Comparison of ENCODE assay signal across 1 cellular context in the genomic region with DNA sequence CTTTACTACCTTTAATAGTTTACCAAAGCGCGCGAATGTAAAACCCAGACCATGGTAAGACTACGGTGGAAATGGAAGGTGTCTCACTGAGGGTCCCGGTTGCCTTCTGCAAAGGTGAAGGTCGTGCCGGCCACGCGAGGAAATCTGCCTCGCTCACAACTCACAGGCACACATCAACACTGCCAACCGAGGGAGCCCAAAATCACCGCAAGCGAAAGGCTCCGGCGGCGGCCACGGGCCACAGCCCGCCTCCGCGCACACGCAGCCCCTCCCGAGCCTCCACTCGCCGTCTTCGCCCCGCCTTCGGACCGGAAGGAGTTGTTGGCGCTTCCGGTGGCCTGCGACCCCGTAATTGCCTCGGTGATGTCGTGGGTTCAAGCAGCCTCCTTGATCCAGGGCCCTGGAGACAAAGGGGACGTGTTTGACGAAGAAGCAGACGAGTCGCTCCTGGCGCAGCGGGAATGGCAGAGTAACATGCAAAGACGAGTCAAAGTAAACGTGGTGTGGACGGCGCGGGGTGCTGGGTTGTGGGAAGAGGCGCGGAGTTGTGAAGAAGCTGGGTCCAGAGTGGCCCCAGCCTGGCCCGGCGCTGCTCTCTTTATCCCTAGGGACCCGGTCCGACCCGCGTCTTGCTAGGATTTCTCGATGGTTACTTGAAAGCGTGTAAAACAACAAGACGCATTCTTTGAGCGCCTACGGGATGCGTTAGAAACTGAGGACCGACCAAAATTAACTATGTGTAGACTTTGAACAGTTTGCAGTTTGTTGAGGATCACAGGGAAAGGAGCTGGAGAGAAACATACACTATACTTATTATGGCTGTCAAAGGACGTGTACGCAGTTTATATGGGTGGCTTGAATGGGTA.
TF ChIP-seq lines count a peak whose summit lies in the region.

A gene with protein sequence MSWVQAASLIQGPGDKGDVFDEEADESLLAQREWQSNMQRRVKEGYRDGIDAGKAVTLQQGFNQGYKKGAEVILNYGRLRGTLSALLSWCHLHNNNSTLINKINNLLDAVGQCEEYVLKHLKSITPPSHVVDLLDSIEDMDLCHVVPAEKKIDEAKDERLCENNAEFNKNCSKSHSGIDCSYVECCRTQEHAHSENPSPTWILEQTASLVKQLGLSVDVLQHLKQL (plus strand): TSS at position 349 of the 866 bp plus-strand sequence. CDS start 15 bp downstream, at position 364.

TF ChIP-seq in K562, 482 proteins besides CTCF, POLR2A, EP300 and RAD21 (continued from another document and continues in another):
- TF ChIP-seq, protein P1, sequence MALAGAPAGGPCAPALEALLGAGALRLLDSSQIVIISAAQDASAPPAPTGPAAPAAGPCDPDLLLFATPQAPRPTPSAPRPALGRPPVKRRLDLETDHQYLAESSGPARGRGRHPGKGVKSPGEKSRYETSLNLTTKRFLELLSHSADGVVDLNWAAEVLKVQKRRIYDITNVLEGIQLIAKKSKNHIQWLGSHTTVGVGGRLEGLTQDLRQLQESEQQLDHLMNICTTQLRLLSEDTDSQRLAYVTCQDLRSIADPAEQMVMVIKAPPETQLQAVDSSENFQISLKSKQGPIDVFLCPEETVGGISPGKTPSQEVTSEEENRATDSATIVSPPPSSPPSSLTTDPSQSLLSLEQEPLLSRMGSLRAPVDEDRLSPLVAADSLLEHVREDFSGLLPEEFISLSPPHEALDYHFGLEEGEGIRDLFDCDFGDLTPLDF (CRISPR knock-in tag; IDR thresholded peaks at IDR 0.05) = 0 out of 2 replicates have a peak, but pooled peaks have one; percentile 77
- TF ChIP-seq, protein P2, sequence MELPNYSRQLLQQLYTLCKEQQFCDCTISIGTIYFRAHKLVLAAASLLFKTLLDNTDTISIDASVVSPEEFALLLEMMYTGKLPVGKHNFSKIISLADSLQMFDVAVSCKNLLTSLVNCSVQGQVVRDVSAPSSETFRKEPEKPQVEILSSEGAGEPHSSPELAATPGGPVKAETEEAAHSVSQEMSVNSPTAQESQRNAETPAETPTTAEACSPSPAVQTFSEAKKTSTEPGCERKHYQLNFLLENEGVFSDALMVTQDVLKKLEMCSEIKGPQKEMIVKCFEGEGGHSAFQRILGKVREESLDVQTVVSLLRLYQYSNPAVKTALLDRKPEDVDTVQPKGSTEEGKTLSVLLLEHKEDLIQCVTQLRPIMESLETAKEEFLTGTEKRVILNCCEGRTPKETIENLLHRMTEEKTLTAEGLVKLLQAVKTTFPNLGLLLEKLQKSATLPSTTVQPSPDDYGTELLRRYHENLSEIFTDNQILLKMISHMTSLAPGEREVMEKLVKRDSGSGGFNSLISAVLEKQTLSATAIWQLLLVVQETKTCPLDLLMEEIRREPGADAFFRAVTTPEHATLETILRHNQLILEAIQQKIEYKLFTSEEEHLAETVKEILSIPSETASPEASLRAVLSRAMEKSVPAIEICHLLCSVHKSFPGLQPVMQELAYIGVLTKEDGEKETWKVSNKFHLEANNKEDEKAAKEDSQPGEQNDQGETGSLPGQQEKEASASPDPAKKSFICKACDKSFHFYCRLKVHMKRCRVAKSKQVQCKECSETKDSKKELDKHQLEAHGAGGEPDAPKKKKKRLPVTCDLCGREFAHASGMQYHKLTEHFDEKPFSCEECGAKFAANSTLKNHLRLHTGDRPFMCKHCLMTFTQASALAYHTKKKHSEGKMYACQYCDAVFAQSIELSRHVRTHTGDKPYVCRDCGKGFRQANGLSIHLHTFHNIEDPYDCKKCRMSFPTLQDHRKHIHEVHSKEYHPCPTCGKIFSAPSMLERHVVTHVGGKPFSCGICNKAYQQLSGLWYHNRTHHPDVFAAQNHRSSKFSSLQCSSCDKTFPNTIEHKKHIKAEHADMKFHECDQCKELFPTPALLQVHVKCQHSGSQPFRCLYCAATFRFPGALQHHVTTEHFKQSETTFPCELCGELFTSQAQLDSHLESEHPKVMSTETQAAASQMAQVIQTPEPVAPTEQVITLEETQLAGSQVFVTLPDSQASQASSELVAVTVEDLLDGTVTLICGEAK (IDR thresholded peaks at IDR 0.05) = peak; percentile 98
- TF ChIP-seq, protein P2 (CRISPR knock-in tag; IDR thresholded peaks at IDR 0.05) = no peak
- TF ChIP-seq CREM (IDR thresholded peaks at IDR 0.05; ENCODE audit: low read depth) (peak; percentile 67; the same call in 1 of the 2 replicates), ARID1B (IDR thresholded peaks at IDR 0.05) (peak; percentile 10; the same call in 1 of the 2 replicates), SIN3B (IDR thresholded peaks at IDR 0.05; ENCODE audit: low read depth) (peak; percentile 60; the same call in 1 of the 2 replicates), ZNF586 (CRISPR knock-in tag; conservative IDR thresholded peaks at IDR 0.05) (no peak), MYC (IDR thresholded peaks at IDR 0.05; ENCODE audit: low read depth, low read length) (peak; percentile 81), MYC (CRISPR knock-in tag; IDR thresholded peaks at IDR 0.05; ENCODE audit: borderline replicate concordance, low read depth) (no peak), HCFC1 (IDR thresholded peaks at IDR 0.05; ENCODE audit: low read depth, low read length) (peak; percentile 57), ZNF184 (CRISPR knock-in tag; IDR thresholded peaks at IDR 0.05) (no peak), ATF7 (IDR thresholded peaks at IDR 0.05) (peak; percentile 80), POLR2AphosphoS5 (IDR thresholded peaks at IDR 0.05; ENCODE audit: control insufficient read depth, insufficient read depth, low read depth, low read length) (peak; percentile 96), ZNF12 (CRISPR knock-in tag; IDR thresholded peaks at IDR 0.05) (peak; percentile 66; the same call in 1 of the 2 replicates), TCF7 (IDR thresholded peaks at IDR 0.05; ENCODE audit: borderline replicate concordance) (no peak; the same call in 1 of the 2 replicates), ZNF431 (CRISPR knock-in tag; IDR thresholded peaks at IDR 0.05) (no peak), CCNT2 (IDR thresholded peaks at IDR 0.05; ENCODE audit: borderline replicate concordance, extremely low read depth, insufficient read length, low read depth, low read length) (peak; percentile 81)
- TF ChIP-seq, protein P3, sequence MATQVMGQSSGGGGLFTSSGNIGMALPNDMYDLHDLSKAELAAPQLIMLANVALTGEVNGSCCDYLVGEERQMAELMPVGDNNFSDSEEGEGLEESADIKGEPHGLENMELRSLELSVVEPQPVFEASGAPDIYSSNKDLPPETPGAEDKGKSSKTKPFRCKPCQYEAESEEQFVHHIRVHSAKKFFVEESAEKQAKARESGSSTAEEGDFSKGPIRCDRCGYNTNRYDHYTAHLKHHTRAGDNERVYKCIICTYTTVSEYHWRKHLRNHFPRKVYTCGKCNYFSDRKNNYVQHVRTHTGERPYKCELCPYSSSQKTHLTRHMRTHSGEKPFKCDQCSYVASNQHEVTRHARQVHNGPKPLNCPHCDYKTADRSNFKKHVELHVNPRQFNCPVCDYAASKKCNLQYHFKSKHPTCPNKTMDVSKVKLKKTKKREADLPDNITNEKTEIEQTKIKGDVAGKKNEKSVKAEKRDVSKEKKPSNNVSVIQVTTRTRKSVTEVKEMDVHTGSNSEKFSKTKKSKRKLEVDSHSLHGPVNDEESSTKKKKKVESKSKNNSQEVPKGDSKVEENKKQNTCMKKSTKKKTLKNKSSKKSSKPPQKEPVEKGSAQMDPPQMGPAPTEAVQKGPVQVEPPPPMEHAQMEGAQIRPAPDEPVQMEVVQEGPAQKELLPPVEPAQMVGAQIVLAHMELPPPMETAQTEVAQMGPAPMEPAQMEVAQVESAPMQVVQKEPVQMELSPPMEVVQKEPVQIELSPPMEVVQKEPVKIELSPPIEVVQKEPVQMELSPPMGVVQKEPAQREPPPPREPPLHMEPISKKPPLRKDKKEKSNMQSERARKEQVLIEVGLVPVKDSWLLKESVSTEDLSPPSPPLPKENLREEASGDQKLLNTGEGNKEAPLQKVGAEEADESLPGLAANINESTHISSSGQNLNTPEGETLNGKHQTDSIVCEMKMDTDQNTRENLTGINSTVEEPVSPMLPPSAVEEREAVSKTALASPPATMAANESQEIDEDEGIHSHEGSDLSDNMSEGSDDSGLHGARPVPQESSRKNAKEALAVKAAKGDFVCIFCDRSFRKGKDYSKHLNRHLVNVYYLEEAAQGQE (CRISPR knock-in tag; IDR thresholded peaks at IDR 0.05; ENCODE audit: low read depth) = peak; percentile 1; the same call in 1 of the 2 replicates
- TF ChIP-seq, protein P4, sequence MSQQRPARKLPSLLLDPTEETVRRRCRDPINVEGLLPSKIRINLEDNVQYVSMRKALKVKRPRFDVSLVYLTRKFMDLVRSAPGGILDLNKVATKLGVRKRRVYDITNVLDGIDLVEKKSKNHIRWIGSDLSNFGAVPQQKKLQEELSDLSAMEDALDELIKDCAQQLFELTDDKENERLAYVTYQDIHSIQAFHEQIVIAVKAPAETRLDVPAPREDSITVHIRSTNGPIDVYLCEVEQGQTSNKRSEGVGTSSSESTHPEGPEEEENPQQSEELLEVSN (IDR thresholded peaks at IDR 0.05; ENCODE audit: borderline replicate concordance in 1 of 2, extremely low read depth in 1 of 2, insufficient read depth in 1 of 2, insufficient read length in 1 of 2, low read depth in 1 of 2, low read length in 1 of 2, poor library complexity in 1 of 2, severe bottlenecking in 1 of 2) = peak; percentile 84
- TF ChIP-seq, protein P5, sequence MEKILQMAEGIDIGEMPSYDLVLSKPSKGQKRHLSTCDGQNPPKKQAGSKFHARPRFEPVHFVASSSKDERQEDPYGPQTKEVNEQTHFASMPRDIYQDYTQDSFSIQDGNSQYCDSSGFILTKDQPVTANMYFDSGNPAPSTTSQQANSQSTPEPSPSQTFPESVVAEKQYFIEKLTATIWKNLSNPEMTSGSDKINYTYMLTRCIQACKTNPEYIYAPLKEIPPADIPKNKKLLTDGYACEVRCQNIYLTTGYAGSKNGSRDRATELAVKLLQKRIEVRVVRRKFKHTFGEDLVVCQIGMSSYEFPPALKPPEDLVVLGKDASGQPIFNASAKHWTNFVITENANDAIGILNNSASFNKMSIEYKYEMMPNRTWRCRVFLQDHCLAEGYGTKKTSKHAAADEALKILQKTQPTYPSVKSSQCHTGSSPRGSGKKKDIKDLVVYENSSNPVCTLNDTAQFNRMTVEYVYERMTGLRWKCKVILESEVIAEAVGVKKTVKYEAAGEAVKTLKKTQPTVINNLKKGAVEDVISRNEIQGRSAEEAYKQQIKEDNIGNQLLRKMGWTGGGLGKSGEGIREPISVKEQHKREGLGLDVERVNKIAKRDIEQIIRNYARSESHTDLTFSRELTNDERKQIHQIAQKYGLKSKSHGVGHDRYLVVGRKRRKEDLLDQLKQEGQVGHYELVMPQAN (IDR thresholded peaks at IDR 0.05; ENCODE audit: borderline replicate concordance) = peak; percentile 81; the same call in 1 of the 2 replicates
